11 cellular contexts compared by ENCODE assay signal in genomic region chr19:1746401-1747284, GRCh38. TPM values are rescaled to one million over a fixed set of nuclear protein-coding genes. Genes with fewer than 3 reads are reported as not detected.
A peak's percentile ranks its signal among the peaks of the same experiment; 100 is the strongest.
DNase-seq lines count a peak whose midpoint lies in the region; ATAC-seq, FAIRE-seq and TF ChIP-seq lines count a peak whose summit lies in the region.
"Had no signal": no experiment of that assay in that cellular context is flagged by ENCODE, and none has a peak within 500 bp of the region (broad histone marks: within the 10 kb centered on the region; RNA-seq: fewer than 3 reads in every experiment).

No MANE protein-coding gene starts in this region.

- no peak for FAIRE-seq in HTR-8/SVneo (lab: Jason Lieb, UNC)
- FAIRE-seq: colon had no signal

- no peak overlapping the region for H3K23ac ChIP-seq in mesendoderm (ENCODE audit: low read length)

- WGBS in mesendoderm (ENCODE audit: extremely low coverage, insufficient coverage, low lambda C conversion rate): no CpG with 5 or more reads among the region's 31 CpGs

- no peak for TF ChIP-seq CTCF in astrocyte of the spinal cord (IDR thresholded peaks at IDR 0.05; ENCODE audit: low read depth, low read length)

- H4K8ac ChIP-seq in mesendoderm (ENCODE audit: low read depth, low read length): no peak overlapping the region

- no peak overlapping the region for H3K18ac ChIP-seq in mesendoderm (ENCODE audit: low read length)

- H3K79me1 ChIP-seq in mesendoderm (ENCODE audit: low read length): no peaks in the 10 kb centered on the region

- no peaks in the 10 kb centered on the region for H3K36me3 ChIP-seq in HUES48 (ENCODE audit: control insufficient read depth, insufficient read depth, low read length)
- no peaks in the 10 kb centered on the region for H3K36me3 ChIP-seq in mesendoderm (ENCODE audit: control insufficient read depth, insufficient read depth, low read length)
- H3K36me3 ChIP-seq: ovary had no signal

- H3K27ac ChIP-seq in HUES48 (ENCODE audit: low read depth, low read length) (no peak overlapping the region), mesendoderm (ENCODE audit: low read depth, low read length) (no peak overlapping the region)
- H3K27ac ChIP-seq: ovary had no signal

- no peak overlapping the region for H2BK15ac ChIP-seq in mesendoderm (replicated peaks; ENCODE audit: low read depth)

- H3K4me3 ChIP-seq in HUES48 (ENCODE audit: low read depth, low read length): peak overlapping the region; percentile 2; the same call in 1 of the 2 replicates
- H3K4me3 ChIP-seq in astrocyte of the spinal cord (ENCODE audit: low read depth, low read length): no peak overlapping the region
- H3K4me3 ChIP-seq in mesendoderm (ENCODE audit: low read length): no peak overlapping the region
- H3K4me3 ChIP-seq: ovary had no signal

- H2BK120ac ChIP-seq in mesendoderm (ENCODE audit: low read depth, low read length): no peak overlapping the region

- no peak overlapping the region for H3K4me2 ChIP-seq in mesendoderm (ENCODE audit: low read length)

- no peak overlapping the region for H4K5ac ChIP-seq in mesendoderm (ENCODE audit: low read length)

- ATAC-seq in GM18870 (IDR thresholded peaks at IDR 0.05; ENCODE audit: unreplicated experiment): no peak

- H3K79me2 ChIP-seq in mesendoderm (ENCODE audit: control insufficient read depth, insufficient read depth, low read length): no peaks in the 10 kb centered on the region

- H3K4me1 ChIP-seq in HUES48 (ENCODE audit: control insufficient read depth, insufficient read depth, low read length) (peaks cover 23% of the 10 kb centered on the region), mesendoderm (ENCODE audit: control insufficient read depth, low read depth, low read length) (peaks cover 1% of the 10 kb centered on the region)

- in situ Hi-C loops in astrocyte of the spinal cord (cut with HindIII; ENCODE audit: low sequenced_read_pairs): no loop called here

- peaks cover 82% of the 10 kb centered on the region for H3K27me3 ChIP-seq in HUES48 (ENCODE audit: control insufficient read depth, insufficient read depth, low read length)
- H3K27me3 ChIP-seq in mesendoderm (ENCODE audit: insufficient read depth, low read length, poor library complexity): peaks cover 58% of the 10 kb centered on the region

- H3K9ac ChIP-seq in HUES48 (ENCODE audit: low read depth, low read length) (no peak overlapping the region), mesendoderm (ENCODE audit: low read length) (no peak overlapping the region)

- H3K56ac ChIP-seq in mesendoderm (ENCODE audit: low read length): no peak overlapping the region

- H3K9me3 ChIP-seq in HUES48 (ENCODE audit: control insufficient read depth, insufficient read depth, low read length): no peaks in the 10 kb centered on the region
- H3K9me3 ChIP-seq: ovary had no signal

- no peak overlapping the region for H3K4ac ChIP-seq in mesendoderm (ENCODE audit: low read depth, low read length)

- no peak overlapping the region for H2AK5ac ChIP-seq in mesendoderm (ENCODE audit: low read length)

- DNase-seq in EH (ENCODE audit: low read depth) (peak; percentile 41), astrocyte of the spinal cord (ENCODE audit: low read depth, low spot score) (peak; percentile 37), mesendoderm (peak; percentile 50), HTR-8/SVneo (ENCODE audit: insufficient read length, low spot score) (no peak), ecto neural progenitor cell (ENCODE audit: low spot score) (no peak)
- DNase-seq: NCI-H1436, ovary had no signal

- H2BK5ac ChIP-seq in mesendoderm (ENCODE audit: low read length): no peak overlapping the region

RNA-seq across cellular contexts. Expression of gene ONECUT3, which starts 6.7 kb away (rescaled TPM):
- polyA plus RNA-seq in mesendoderm (2013, experiment 1 of 2): not detected
- polyA plus RNA-seq in mesendoderm (2013, experiment 2 of 2): not detected
- polyA plus RNA-seq: immature natural killer cell, ovary had no signal

Comparison
In these comparisons a context has a peak if more than half of its experiments do, and no peak if none do; other contexts are left out.
1. DNase-seq: peak in EH (single experiment), astrocyte of the spinal cord (single experiment) and mesendoderm (single experiment); none in HTR-8/SVneo (single experiment) and ecto neural progenitor cell (single experiment).